8 cellular contexts compared by ENCODE assay signal in genomic region chr3:23740517-23741402, GRCh38.
A peak's percentile ranks its signal among the peaks of the same experiment; 100 is the strongest.
DNase-seq lines count a peak whose midpoint lies in the region; ATAC-seq, FAIRE-seq and TF ChIP-seq lines count a peak whose summit lies in the region.

No MANE protein-coding gene starts in this region.

- ATAC-seq in HG03139 (IDR thresholded peaks at IDR 0.05; ENCODE audit: unreplicated experiment), result peak; percentile 83

- H3K27me3 Mint-ChIP-seq in CD14-positive monocyte (ENCODE audit: low read depth in 3 of 3), result peaks cover 0 to 8% (median 4%) of the 10 kb centered on the region in 3 donors

- H3K27ac Mint-ChIP-seq in CD14-positive monocyte, result peak overlapping the region; percentile 59 to 91 (median 81)

- no peaks in the 10 kb centered on the region for H3K36me3 Mint-ChIP-seq in CD14-positive monocyte

- H3K4me1 Mint-ChIP-seq in CD14-positive monocyte, result peaks cover 25% of the 10 kb centered on the region

- peak overlapping the region; percentile 39 to 47 for H3K4me3 Mint-ChIP-seq in CD14-positive monocyte

- H3K9me3 Mint-ChIP-seq in CD14-positive monocyte, result no peaks in the 10 kb centered on the region

- peak; percentile 64 for DNase-seq in CD14-positive monocyte (ENCODE audit: low spot score)
- DNase-seq in GM19239 (ENCODE audit: insufficient read length, low spot score), result no peak
- DNase-seq in SW480 (ENCODE audit: low spot score), result peak; percentile 83
- peak; percentile 60 for DNase-seq in glomerular endothelial cell (ENCODE audit: extremely low read depth, low read depth, low spot score)
- DNase-seq in GF-D8 (lab: John Stamatoyannopoulos, UW), result no peak
- no peak for DNase-seq in NCI-H345 treated with DMSO at 0.1 percent for 48 hours (lab: John Stamatoyannopoulos, UW; ENCODE audit: unreplicated experiment)
- no peak for DNase-seq in activated CD8-positive, alpha-beta memory T cell treated with anti-CD3 and anti-CD28 coated beads, Interleukin-2, amount 50 U/mL, for 4 hours

- FAIRE-seq in GM19239 (lab: Jason Lieb, UNC), result peak; percentile 82

- intact Hi-C loops in CD14-positive monocyte (cut with micrococcal nuclease), result loop anchor here (5.0 to 10.0 kb wide), 2 partner anchors 64 to 67 kb away; partner anchors contain the start of gene UBE2E1 (in 2 of the 2)

- no peak for TF ChIP-seq CTCF in CD14-positive monocyte (IDR thresholded peaks at IDR 0.05)

Comparison
In these comparisons a context has a peak if more than half of its experiments do, and no peak if none do; other contexts are left out.
1. DNase-seq: peak in CD14-positive monocyte (single experiment), SW480 (single experiment) and glomerular endothelial cell (single experiment); none in GM19239 (single experiment), GF-D8 (single experiment), NCI-H345 treated with DMSO at 0.1 percent for 48 hours (single experiment) and activated CD8-positive, alpha-beta memory T cell treated with anti-CD3 and anti-CD28 coated beads, Interleukin-2, amount 50 U/mL, for 4 hours (single experiment).